ENCODE assay signal across 13 cellular contexts in the genomic region with DNA sequence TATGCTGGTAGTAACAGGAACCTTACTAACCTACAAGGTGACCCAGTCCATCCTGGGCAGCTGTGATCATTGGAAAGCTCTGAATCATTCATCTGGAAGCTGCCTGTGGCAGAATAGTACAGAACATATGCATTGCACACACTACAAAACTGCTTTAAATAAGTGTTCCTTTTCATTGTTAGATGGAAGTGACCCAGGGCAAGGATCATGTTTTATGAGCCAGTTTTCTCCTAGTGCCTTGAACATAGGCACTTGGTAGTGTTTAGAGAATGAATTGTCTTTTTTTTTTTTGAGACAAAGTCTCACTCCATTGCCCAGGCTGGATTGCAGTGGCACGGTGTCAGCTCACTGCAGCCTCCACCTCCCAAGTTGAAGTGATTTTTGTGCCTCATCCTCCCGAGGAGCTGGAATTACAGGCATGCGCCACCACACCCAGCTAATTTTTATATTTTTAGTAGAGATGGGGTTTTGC. TPM values are rescaled to one million over a fixed set of nuclear protein-coding genes. Genes with fewer than 3 reads are reported as not detected.
A peak's percentile ranks its signal among the peaks of the same experiment; 100 is the strongest.
DNase-seq lines count a peak whose midpoint lies in the region; ATAC-seq and TF ChIP-seq lines count a peak whose summit lies in the region.
"Had no signal": no experiment of that assay in that cellular context is flagged by ENCODE, and none has a peak within 500 bp of the region (broad histone marks: within the 10 kb centered on the region; RNA-seq: fewer than 3 reads in every experiment).

No MANE protein-coding gene starts in this region.

- H3K4me1 Mint-ChIP-seq in CD4-positive, alpha-beta T cell (ENCODE audit: low read depth), result peaks cover 58% of the 10 kb centered on the region
- peaks cover 43% of the 10 kb centered on the region for H3K4me1 Mint-ChIP-seq in nephron progenitor cell
- peaks cover 46 to 54% (median 53%) of the 10 kb centered on the region in 3 donors for H3K4me1 Mint-ChIP-seq in T-cell

- H3K36me3 Mint-ChIP-seq in CD4-positive, alpha-beta T cell (ENCODE audit: low read depth), result peaks cover 24% of the 10 kb centered on the region
- H3K36me3 Mint-ChIP-seq in nephron progenitor cell (ENCODE audit: low read depth) (peaks cover 9% of the 10 kb centered on the region), T-cell (peaks cover 11% of the 10 kb centered on the region)

- H3K9me3 ChIP-seq in CD4-positive, alpha-beta T cell (ENCODE audit: control insufficient read depth, low read length), result no peaks in the 10 kb centered on the region
- H3K9me3 ChIP-seq: HAP-1, testis had no signal

- H3K4me3 Mint-ChIP-seq in CD4-positive, alpha-beta T cell, result no peak overlapping the region
- H3K4me3 Mint-ChIP-seq in nephron progenitor cell, result no peak overlapping the region
- no peak overlapping the region for H3K4me3 Mint-ChIP-seq in T-cell

- POLR2A ChIA-PET in CD4-positive, alpha-beta T cell (lab: Charles Lee), result interaction anchor here (1.0 to 1.2 kb wide), 2 partner anchors 44 to 184 kb away, joined by 3 read pairs; partner anchors contain the start of gene CNEP1R1
- POLR2A ChIA-PET in T-cell (lab: Charles Lee), result no interaction called here

- intact Hi-C loops in CD4-positive, alpha-beta T cell (cut with DNase I, micrococcal nuclease), result no loop called here

- no peaks in the 10 kb centered on the region for H3K9me3 Mint-ChIP-seq in CD4-positive, alpha-beta T cell
- H3K9me3 Mint-ChIP-seq in nephron progenitor cell (no peaks in the 10 kb centered on the region), T-cell (no peaks in the 10 kb centered on the region)
- H3K9me3 Mint-ChIP-seq: activated T-helper 2 cell treated with anti-CD3 and anti-CD28 coated beads, Interferon-gamma antibody, Interleukin-2, Interleukin-4, amounts not matched to agents 10 μg/mL and 5 μg/mL and 100 μg/mL, durations not matched to agents 14 hours and 24 hours and 36 hours had no signal

- no peaks in the 10 kb centered on the region for H3K27me3 ChIP-seq in CD4-positive, alpha-beta T cell (ENCODE audit: control insufficient read depth, insufficient read depth, low read length)
- H3K27me3 ChIP-seq: testis had no signal

- no peak overlapping the region for H3K27ac ChIP-seq in CD4-positive, alpha-beta T cell (ENCODE audit: low read depth, low read length)
- H3K27ac ChIP-seq: testis had no signal

- no peak for ATAC-seq in CD4-positive, alpha-beta T cell (ENCODE audit: poor library complexity)
- no peak for ATAC-seq in T-cell (replicated peaks in 1 of 4)

- no peaks in the 10 kb centered on the region for H3K27me3 Mint-ChIP-seq in CD4-positive, alpha-beta T cell
- H3K27me3 Mint-ChIP-seq in nephron progenitor cell (ENCODE audit: low read depth, poor library complexity) (no peaks in the 10 kb centered on the region), T-cell (no peaks in the 10 kb centered on the region)

- DNase-seq in CD4-positive, alpha-beta T cell, result no peak
- peak; percentile 76 for DNase-seq in M059J (ENCODE audit: low read depth)
- DNase-seq in dermis blood vessel endothelial cell, result peak; percentile 86
- no peak for DNase-seq in nephron progenitor cell
- DNase-seq in SHP77 (lab: John Stamatoyannopoulos, UW), result no peak
- no peak for DNase-seq in NCI-H1694 treated with DMSO at 0.1 percent for 48 hours (lab: John Stamatoyannopoulos, UW)
- DNase-seq in cerebellar nuclear complex (lab: John Stamatoyannopoulos, UW), result no peak
- DNase-seq in T-cell, result no peak
- DNase-seq: RPMI8226; stimulated activated CD4-positive, alpha-beta T cell treated with anti-CD3 and anti-CD28 coated beads, Interleukin-4, amount 100 ng/mL, for 4 hours; testis had no signal

- H3K27ac Mint-ChIP-seq in CD4-positive, alpha-beta T cell, result peak overlapping the region; percentile 19
- H3K27ac Mint-ChIP-seq in nephron progenitor cell (peak overlapping the region; percentile 76), T-cell (peak overlapping the region in 1 of 2 donors; percentile 48)
- H3K27ac Mint-ChIP-seq: activated T-helper 2 cell treated with anti-CD3 and anti-CD28 coated beads, Interferon-gamma antibody, Interleukin-2, Interleukin-4, amounts not matched to agents 10 μg/mL and 5 μg/mL and 100 μg/mL, durations not matched to agents 14 hours and 24 hours and 36 hours had no signal

- no peak for TF ChIP-seq CTCF in CD4-positive, alpha-beta T cell (IDR thresholded peaks at IDR 0.05)
- TF ChIP-seq CTCF in nephron progenitor cell (IDR thresholded peaks at IDR 0.05), result no peak

- CTCF ChIA-PET in CD4-positive, alpha-beta T cell (lab: Charles Lee), result interaction anchor here (2.3 kb wide), 1 partner anchor 141 kb away, joined by 5 read pairs; no protein-coding TSS in a partner anchor
- CTCF ChIA-PET in T-cell (lab: Charles Lee), result interaction anchor here (0.5 to 5.7 kb wide), 6 partner anchors 12 to 1839 kb away, joined by 3 to 30 read pairs (median 4); partner anchors contain the start of gene CNEP1R1 (in 2 of the 2)

RNA-seq across cellular contexts. Expression of gene TENT4B, which starts 55.4 kb away (rescaled TPM):
- total RNA-seq in CD4-positive, alpha-beta T cell, result 10 to 100 TPM; 32.9 to 35.0 TPM
- total RNA-seq in M059J (2014; rRNA removed; shearing (Covaris generic)), result 7.0 and 10.6 TPM in 2 replicates
- total RNA-seq in dermis blood vessel endothelial cell (11.9 and 13.1 TPM in 2 replicates), T-cell (10 to 100 TPM; 20.2 to 31.9 (median 20.9) TPM)

RNA-seq across cellular contexts. Expression of gene ADCY7, which starts 57.9 kb away (rescaled TPM):
- 100 to 1,000 TPM; 136 to 147 TPM for total RNA-seq in CD4-positive, alpha-beta T cell
- 10.5 and 17.4 TPM in 2 replicates for total RNA-seq in M059J (2014; rRNA removed; shearing (Covaris generic))
- total RNA-seq in dermis blood vessel endothelial cell (4.4 and 5.1 TPM in 2 replicates), T-cell (100 to 1,000 TPM; 201 to 314 (median 278) TPM)

Comparison
In these comparisons a context has a peak if more than half of its experiments do, and no peak if none do; other contexts are left out.
1. DNase-seq: peak in M059J (single experiment) and dermis blood vessel endothelial cell (single experiment); none in CD4-positive, alpha-beta T cell (0 of 10), nephron progenitor cell (single experiment), SHP77 (0 of 2), NCI-H1694 treated with DMSO at 0.1 percent for 48 hours (single experiment), cerebellar nuclear complex (0 of 2) and T-cell (0 of 34).